ENCODE assay signal across 8 cellular contexts in genomic region chr17:81518785-81519283, GRCh38. TPM values are rescaled to one million over a fixed set of nuclear protein-coding genes. Genes with fewer than 3 reads are reported as not detected.
DNase-seq lines count a peak whose midpoint lies in the region; ATAC-seq, FAIRE-seq and TF ChIP-seq lines count a peak whose summit lies in the region.

No MANE protein-coding gene starts in this region.

- peaks cover 0 to 33% (median 8%) of the 10 kb centered on the region in 45 donors for H3K27me3 ChIP-seq in dorsolateral prefrontal cortex

- peak overlapping the region; percentile 49 for H3K4me3 Mint-ChIP-seq in mesothelial cell of epicardium

- peak; percentile 79 for DNase-seq in GM12865 (ENCODE audit: low read depth)
- peak; percentile 64 for DNase-seq in NCI-H69 (lab: John Stamatoyannopoulos, UW)
- DNase-seq in dorsolateral prefrontal cortex: no peak
- peak in 1 of 2 experiments; percentile 17 for DNase-seq in mesothelial cell of epicardium (ENCODE audit: low spot score in 2 of 2, unreplicated experiment in 2 of 2)
- DNase-seq in HPDE6-E6E7 (ENCODE audit: extremely low spot score): no peak
- no peak for DNase-seq in stimulated activated CD4-positive, alpha-beta T cell treated with anti-CD3 and anti-CD28 coated beads, Interleukin-2, amount 100 ng/mL, for 48 hours
- DNase-seq in RCC 7860 (ENCODE audit: low spot score): no peak

- no peaks in the 10 kb centered on the region for H3K9me3 Mint-ChIP-seq in mesothelial cell of epicardium

- H3K27ac ChIP-seq in dorsolateral prefrontal cortex: peak overlapping the region in 4 of 59 donors; percentile 9 to 51 (median 11)

- TF ChIP-seq CTCF in GM12865 (IDR thresholded peaks at IDR 0.05; ENCODE audit: insufficient read depth, low read depth, low read length, missing control alignments) (no peak), dorsolateral prefrontal cortex (IDR thresholded peaks at IDR 0.05 in 54 of 56, conservative IDR thresholded peaks at IDR 0.05 in 2 of 56; ENCODE audit: low read depth in 1 of 56, partially characterized antibody in 56 of 56) (no peak), mesothelial cell of epicardium (IDR thresholded peaks at IDR 0.05; ENCODE audit: unreplicated experiment) (no peak)

- no peaks in the 10 kb centered on the region for H3K36me3 Mint-ChIP-seq in mesothelial cell of epicardium

- H3K27ac Mint-ChIP-seq in mesothelial cell of epicardium: no peak overlapping the region

- peaks cover 34% of the 10 kb centered on the region for H3K4me1 Mint-ChIP-seq in mesothelial cell of epicardium

- no peak for ATAC-seq in HG03280 (IDR thresholded peaks at IDR 0.05; ENCODE audit: unreplicated experiment)

- peaks cover 13% of the 10 kb centered on the region for H3K27me3 Mint-ChIP-seq in mesothelial cell of epicardium (ENCODE audit: low read depth)

- no peak for FAIRE-seq in RCC 7860 (lab: Jason Lieb, UNC)

- H3K4me3 ChIP-seq in GM12865 (ENCODE audit: low read depth, low read length) (peak overlapping the region; percentile 90), dorsolateral prefrontal cortex (peak overlapping the region in 57 of 59 donors; percentile 19 to 65 (median 45))

- intact Hi-C loops in dorsolateral prefrontal cortex (cut with DNase I): no loop called here

RNA-seq across cellular contexts. Expression of gene ACTG1, which starts 6.2 kb away (rescaled TPM):
- 1,000 to 10,000 TPM in 85 of 120 experiments, 100 to 1,000 TPM in 35; 558 to 1,589 (median 1,117) TPM for total RNA-seq in dorsolateral prefrontal cortex
- total RNA-seq in mesothelial cell of epicardium: 4,391 to 4,678 TPM (median 4,589 TPM) in 3 replicates

RNA-seq across cellular contexts. Expression of gene FSCN2, which starts 9.3 kb away (rescaled TPM):
- 1 to 10 TPM in 111 of 120 experiments, under 1 TPM in 9; 0.52 to 5.1 (median 2.0) TPM for total RNA-seq in dorsolateral prefrontal cortex
- 13.0 to 17.3 TPM (median 13.3 TPM) in 3 replicates for total RNA-seq in mesothelial cell of epicardium

RNA-seq across cellular contexts. Expression of gene FAAP100, which starts 33.3 kb away (rescaled TPM):
- 10 to 100 TPM; 11.9 to 29.9 (median 19.3) TPM for total RNA-seq in dorsolateral prefrontal cortex
- 35.4 to 37.2 TPM (median 36.0 TPM) in 3 replicates for total RNA-seq in mesothelial cell of epicardium

Comparison
In these comparisons a context has a peak if more than half of its experiments do, and no peak if none do; other contexts are left out.
1. DNase-seq: peak in GM12865 (single experiment) and NCI-H69 (single experiment); none in dorsolateral prefrontal cortex (0 of 10), HPDE6-E6E7 (single experiment), stimulated activated CD4-positive, alpha-beta T cell treated with anti-CD3 and anti-CD28 coated beads, Interleukin-2, amount 100 ng/mL, for 48 hours (0 of 2) and RCC 7860 (single experiment).